ENCODE assay signal across 24 cellular contexts in the genomic region with DNA sequence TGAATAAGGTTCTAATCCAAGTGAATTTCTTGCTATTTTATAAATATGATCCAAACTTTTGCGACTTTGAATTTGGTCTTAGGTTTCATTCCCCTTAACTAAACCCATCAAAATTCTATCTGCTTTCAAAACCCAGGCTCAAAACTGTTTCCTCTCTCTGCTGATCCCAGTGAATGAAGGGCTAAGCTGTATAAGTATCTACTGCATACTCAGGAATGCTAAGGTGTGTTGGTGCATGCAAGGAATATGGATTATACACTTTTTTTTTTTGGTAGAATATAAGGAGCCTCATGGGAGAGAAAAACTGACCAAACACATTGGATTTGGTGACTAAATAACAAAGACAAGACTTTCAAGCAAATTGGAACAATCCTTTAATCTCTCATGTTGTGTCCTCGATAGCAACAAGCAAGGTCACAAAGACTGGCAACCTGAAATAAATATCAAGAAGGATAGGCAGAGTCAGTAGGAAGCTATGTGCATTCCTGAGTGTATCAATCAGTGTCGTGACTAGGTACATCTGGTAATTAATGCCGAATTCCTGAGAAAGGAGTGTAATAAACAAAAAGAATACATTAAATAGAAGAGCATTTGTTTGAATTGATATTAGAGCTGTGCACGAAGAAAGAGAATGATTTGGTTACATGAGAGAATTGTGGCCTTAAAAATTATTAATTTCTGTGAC.
DNase-seq lines count a peak whose midpoint lies in the region; ATAC-seq and TF ChIP-seq lines count a peak whose summit lies in the region.
"Had no signal": no experiment of that assay in that cellular context is flagged by ENCODE, and none has a peak within 500 bp of the region (broad histone marks: within the 10 kb centered on the region; RNA-seq: fewer than 3 reads in every experiment).

No MANE protein-coding gene starts in this region.

- no peak for ATAC-seq in GM21825 (IDR thresholded peaks at IDR 0.05; ENCODE audit: unreplicated experiment)
- ATAC-seq: HepG2, K562 had no signal

- no peak for TF ChIP-seq CTCF in epithelial cell of esophagus (IDR thresholded peaks at IDR 0.05; ENCODE audit: insufficient read depth, low read depth, low read length, missing control alignments)

- peak; percentile 25 for DNase-seq in HS-5 (ENCODE audit: low read depth)
- DNase-seq in RKO (ENCODE audit: low spot score), result peak; percentile 8
- DNase-seq in epithelial cell of esophagus (ENCODE audit: low read depth), result peak; percentile 51
- DNase-seq in renal cortical epithelial cell (ENCODE audit: low read depth), result peak; percentile 0
- no peak for DNase-seq in NCI-H1105 treated with DMSO at 0.1 percent for 48 hours (lab: John Stamatoyannopoulos, UW)
- DNase-seq in stimulated activated CD4-positive, alpha-beta T cell treated with anti-CD3 and anti-CD28 coated beads, Interleukin-2, amount 100 ng/mL, for 48 hours, result no peak
- no peak for DNase-seq in SK-N-DZ (ENCODE audit: low spot score)
- DNase-seq: CD4-positive, CD25-positive, alpha-beta regulatory T cell; GM23248; H7; Kasumi-1; MV-4-11; NCI-H1105; NCI-H146; NCI-H1930; NCI-H2227 treated with DMSO at 0.1 percent for 48 hours; NCI-H510A treated with DMSO at 0.1 percent for 48 hours; NCI-H774; SHP77; T-helper 1 cell had no signal

- H3K4me3 ChIP-seq in epithelial cell of esophagus (ENCODE audit: low read length), result no peak overlapping the region
- H3K4me3 ChIP-seq: BLaER1, GM23248, K562 had no signal

Comparison
In these comparisons a context has a peak if more than half of its experiments do, and no peak if none do; other contexts are left out.
1. DNase-seq: peak in HS-5 (single experiment), RKO (single experiment), epithelial cell of esophagus (single experiment) and renal cortical epithelial cell (single experiment); none in NCI-H1105 treated with DMSO at 0.1 percent for 48 hours (single experiment), stimulated activated CD4-positive, alpha-beta T cell treated with anti-CD3 and anti-CD28 coated beads, Interleukin-2, amount 100 ng/mL, for 48 hours (0 of 2) and SK-N-DZ (single experiment).